19 cellular contexts compared by ENCODE assay signal in the genomic region with DNA sequence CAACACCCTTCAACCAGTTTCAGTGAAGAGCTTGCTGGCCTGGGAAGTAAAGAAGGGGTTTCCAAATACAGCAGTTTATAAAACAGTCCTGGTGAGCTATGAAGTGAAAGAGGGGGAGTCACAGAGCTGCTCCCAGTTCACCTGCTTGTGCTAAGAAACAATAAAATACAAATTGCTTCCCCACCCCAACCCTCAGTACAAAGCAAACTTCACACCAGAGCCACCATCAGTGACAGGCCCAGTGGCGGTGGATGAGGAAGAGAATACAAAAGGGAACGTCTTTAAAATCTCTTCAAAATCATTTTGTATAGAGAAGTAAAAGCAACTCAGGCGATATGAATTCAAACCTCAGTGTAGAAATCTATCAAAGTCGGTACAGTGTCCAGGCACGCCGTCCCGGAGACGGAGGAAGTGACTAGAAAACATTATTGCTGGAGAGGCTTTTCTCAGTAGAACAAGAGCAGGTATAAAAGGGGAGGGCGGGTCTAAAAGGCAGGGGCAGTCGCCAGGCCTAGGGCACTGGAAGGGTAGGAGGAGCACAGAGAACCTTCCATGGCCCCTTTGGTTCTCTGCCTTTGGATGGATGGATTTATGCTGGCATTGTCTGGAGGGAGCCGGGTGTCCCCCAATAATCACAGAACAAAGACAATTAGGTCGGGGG. TPM values are rescaled to one million over a fixed set of nuclear protein-coding genes. Genes with fewer than 3 reads are reported as not detected.
DNase-seq lines count a peak whose midpoint lies in the region; ATAC-seq, FAIRE-seq and TF ChIP-seq lines count a peak whose summit lies in the region.
"Had no signal": no experiment of that assay in that cellular context is flagged by ENCODE, and none has a peak within 500 bp of the region (broad histone marks: within the 10 kb centered on the region; RNA-seq: fewer than 3 reads in every experiment).

No MANE protein-coding gene starts in this region.

- no peak for FAIRE-seq in D721Med (lab: Jason Lieb, UNC)
- FAIRE-seq: A204.1, endothelial cell of umbilical vein, GM18507, H1 had no signal

- intact Hi-C loops in activated CD4-positive, alpha-beta memory T cell treated with anti-CD3 and anti-CD28 coated beads for 36 hours (cut with micrococcal nuclease) = no loop called here

- H3K36me3 Mint-ChIP-seq in activated CD4-positive, alpha-beta memory T cell treated with anti-CD3 and anti-CD28 coated beads, Interleukin-2, amount 10 ng/mL, durations not matched to agents 7 days and 5 days (ENCODE audit: low read depth) = peaks cover 60% of the 10 kb centered on the region
- H3K36me3 Mint-ChIP-seq in activated CD4-positive, alpha-beta memory T cell treated with anti-CD3 and anti-CD28 coated beads for 36 hours = peaks cover 20% of the 10 kb centered on the region
- H3K36me3 Mint-ChIP-seq in HFFc6 (ENCODE audit: low read depth) (peaks cover 38% of the 10 kb centered on the region), chondrocyte (ENCODE audit: low read depth) (peaks cover 17% of the 10 kb centered on the region)
- H3K36me3 Mint-ChIP-seq in natural killer cell treated with Interleukin-12 subunit alpha and Interleukin-12 subunit beta and Interleukin-15 and Interleukin-18, amount 100 ng/mL, for 72 hours = peaks cover 5% of the 10 kb centered on the region

- no peaks in the 10 kb centered on the region for H3K9me3 Mint-ChIP-seq in activated CD4-positive, alpha-beta memory T cell treated with anti-CD3 and anti-CD28 coated beads, Interleukin-2, amount 10 ng/mL, durations not matched to agents 7 days and 5 days
- H3K9me3 Mint-ChIP-seq in activated CD4-positive, alpha-beta memory T cell treated with anti-CD3 and anti-CD28 coated beads for 36 hours = no peaks in the 10 kb centered on the region
- H3K9me3 Mint-ChIP-seq in HFFc6 = no peaks in the 10 kb centered on the region
- no peaks in the 10 kb centered on the region for H3K9me3 Mint-ChIP-seq in chondrocyte (ENCODE audit: low read depth)
- no peaks in the 10 kb centered on the region for H3K9me3 Mint-ChIP-seq in natural killer cell treated with Interleukin-12 subunit alpha and Interleukin-12 subunit beta and Interleukin-15 and Interleukin-18, amount 100 ng/mL, for 72 hours

- TF ChIP-seq CTCF in HFFc6 (IDR thresholded peaks at IDR 0.05) = no peak
- no peak for TF ChIP-seq CTCF in chondrocyte (IDR thresholded peaks at IDR 0.05)
- TF ChIP-seq CTCF in D721Med (IDR thresholded peaks at IDR 0.05; ENCODE audit: insufficient read depth, missing control alignments) = no peak

- H3K4me3 Mint-ChIP-seq in activated CD4-positive, alpha-beta memory T cell treated with anti-CD3 and anti-CD28 coated beads, Interleukin-2, amount 10 ng/mL, durations not matched to agents 7 days and 5 days = no peak overlapping the region
- H3K4me3 Mint-ChIP-seq in activated CD4-positive, alpha-beta memory T cell treated with anti-CD3 and anti-CD28 coated beads for 36 hours = no peak overlapping the region
- H3K4me3 Mint-ChIP-seq in HFFc6 (peak overlapping the region; percentile 23; the same call in 1 of the 2 replicates), chondrocyte (ENCODE audit: unreplicated experiment) (no peak overlapping the region)
- H3K4me3 Mint-ChIP-seq in natural killer cell treated with Interleukin-12 subunit alpha and Interleukin-12 subunit beta and Interleukin-15 and Interleukin-18, amount 100 ng/mL, for 72 hours = no peak overlapping the region
- H3K4me3 Mint-ChIP-seq: neural progenitor cell had no signal

- POLR2A ChIA-PET in activated CD4-positive, alpha-beta memory T cell treated with anti-CD3 and anti-CD28 coated beads, Interleukin-2, amount 10 ng/mL, durations not matched to agents 7 days and 5 days (lab: Charles Lee) = interaction anchor here (0.9 to 2.6 kb wide), 5 partner anchors 9 to 80 kb away, joined by 3 to 13 read pairs (median 5); partner anchors contain the start of genes RNU4-2 and RPLP0
- POLR2A ChIA-PET in activated CD4-positive, alpha-beta memory T cell treated with anti-CD3 and anti-CD28 coated beads for 36 hours (lab: Charles Lee) = interaction anchor here (1.4 to 1.5 kb wide), 2 partner anchors 10 to 80 kb away, joined by 4 to 5 read pairs; partner anchors contain the start of genes RNU4-2 and RPLP0

- no peak for ATAC-seq in natural killer cell treated with Interleukin-12 subunit alpha and Interleukin-12 subunit beta and Interleukin-15 and Interleukin-18, amount 100 ng/mL, for 72 hours

- CTCF ChIA-PET in activated CD4-positive, alpha-beta memory T cell treated with anti-CD3 and anti-CD28 coated beads, Interleukin-2, amount 10 ng/mL, durations not matched to agents 7 days and 5 days (lab: Charles Lee) = interaction anchor here (1.6 to 1.7 kb wide), 2 partner anchors 10 to 16 kb away, joined by 4 to 7 read pairs; partner anchors contain the start of gene RPLP0
- CTCF ChIA-PET in activated CD4-positive, alpha-beta memory T cell treated with anti-CD3 and anti-CD28 coated beads for 36 hours (lab: Charles Lee) = interaction anchor here (0.6 to 3.3 kb wide), 2 partner anchors 17 to 54 kb away, joined by 3 to 10 read pairs; partner anchors contain the start of gene PXN

- H3K4me1 Mint-ChIP-seq in activated CD4-positive, alpha-beta memory T cell treated with anti-CD3 and anti-CD28 coated beads, Interleukin-2, amount 10 ng/mL, durations not matched to agents 7 days and 5 days = no peaks in the 10 kb centered on the region
- H3K4me1 Mint-ChIP-seq in activated CD4-positive, alpha-beta memory T cell treated with anti-CD3 and anti-CD28 coated beads for 36 hours (ENCODE audit: low read depth) = no peaks in the 10 kb centered on the region
- no peaks in the 10 kb centered on the region for H3K4me1 Mint-ChIP-seq in HFFc6 (ENCODE audit: low read depth)
- no peaks in the 10 kb centered on the region for H3K4me1 Mint-ChIP-seq in chondrocyte (ENCODE audit: low read depth)
- peaks cover 0 to 4% of the 10 kb centered on the region in 2 donors for H3K4me1 Mint-ChIP-seq in natural killer cell treated with Interleukin-12 subunit alpha and Interleukin-12 subunit beta and Interleukin-15 and Interleukin-18, amount 100 ng/mL, for 72 hours (ENCODE audit: low read depth in 2 of 2)

- H3K27ac Mint-ChIP-seq in activated CD4-positive, alpha-beta memory T cell treated with anti-CD3 and anti-CD28 coated beads, Interleukin-2, amount 10 ng/mL, durations not matched to agents 7 days and 5 days = peak overlapping the region; percentile 58
- H3K27ac Mint-ChIP-seq in activated CD4-positive, alpha-beta memory T cell treated with anti-CD3 and anti-CD28 coated beads for 36 hours = no peak overlapping the region
- H3K27ac Mint-ChIP-seq in HFFc6 (peak overlapping the region; percentile 35; the same call in 1 of the 2 replicates), chondrocyte (ENCODE audit: unreplicated experiment) (peak overlapping the region; percentile 58)
- peak overlapping the region; percentile 16 to 53 for H3K27ac Mint-ChIP-seq in natural killer cell treated with Interleukin-12 subunit alpha and Interleukin-12 subunit beta and Interleukin-15 and Interleukin-18, amount 100 ng/mL, for 72 hours
- H3K27ac Mint-ChIP-seq: neural progenitor cell had no signal

- no peak for DNase-seq in activated CD4-positive, alpha-beta memory T cell treated with anti-CD3 and anti-CD28 coated beads, Interleukin-2, amount 10 ng/mL, durations not matched to agents 7 days and 5 days
- DNase-seq in activated CD4-positive, alpha-beta memory T cell treated with anti-CD3 and anti-CD28 coated beads for 36 hours = no peak
- no peak for DNase-seq in HFFc6
- no peak for DNase-seq in chondrocyte (ENCODE audit: low spot score)
- DNase-seq in natural killer cell treated with Interleukin-12 subunit alpha and Interleukin-12 subunit beta and Interleukin-15 and Interleukin-18, amount 100 ng/mL, for 72 hours (ENCODE audit: low spot score) = no peak
- DNase-seq in AG08395 (ENCODE audit: low spot score) = no peak
- no peak for DNase-seq in Ammon's horn (ENCODE audit: low spot score)
- DNase-seq in D721Med (ENCODE audit: insufficient read length, low spot score) = no peak
- DNase-seq: activated CD4-positive, alpha-beta T cell treated with anti-CD3 and anti-CD28 coated beads, Interleukin-2, amount 50 U/mL, for 48 hours; DND-41; foreskin fibroblast; mesendoderm; NCI-H2029 treated with DMSO at 0.1 percent for 48 hours; SW 1271 had no signal

- H3K27me3 Mint-ChIP-seq in activated CD4-positive, alpha-beta memory T cell treated with anti-CD3 and anti-CD28 coated beads, Interleukin-2, amount 10 ng/mL, durations not matched to agents 7 days and 5 days = no peaks in the 10 kb centered on the region
- no peaks in the 10 kb centered on the region for H3K27me3 Mint-ChIP-seq in activated CD4-positive, alpha-beta memory T cell treated with anti-CD3 and anti-CD28 coated beads for 36 hours
- peaks cover 25% of the 10 kb centered on the region for H3K27me3 Mint-ChIP-seq in HFFc6 (ENCODE audit: insufficient read depth)
- H3K27me3 Mint-ChIP-seq in chondrocyte (ENCODE audit: low read depth) = no peaks in the 10 kb centered on the region
- no peaks in the 10 kb centered on the region for H3K27me3 Mint-ChIP-seq in natural killer cell treated with Interleukin-12 subunit alpha and Interleukin-12 subunit beta and Interleukin-15 and Interleukin-18, amount 100 ng/mL, for 72 hours

RNA-seq across cellular contexts. Expression of gene RPLP0, which starts 10.5 kb away (rescaled TPM):
- total RNA-seq in activated CD4-positive, alpha-beta memory T cell treated with anti-CD3 and anti-CD28 coated beads, Interleukin-2, amount 10 ng/mL, durations not matched to agents 7 days and 5 days = 1,000 to 10,000 TPM; 1,823 to 1,853 TPM
- total RNA-seq in activated CD4-positive, alpha-beta memory T cell treated with anti-CD3 and anti-CD28 coated beads for 36 hours = 1,000 to 10,000 TPM; 4,273 to 4,368 TPM
- total RNA-seq in HFFc6 (2021; fragmentation: NEBNext Ultra II Directional; extraction: Animal tissue kit (Norgen Biotek cat#: 25700)) = 1,000 to 10,000 TPM; 2,131 to 2,494 (median 2,241) TPM
- 1,691 to 2,186 TPM (median 1,706 TPM) in 3 replicates for total RNA-seq in chondrocyte
- 1,000 to 10,000 TPM; 1,757 to 2,186 TPM for total RNA-seq in natural killer cell treated with Interleukin-12 subunit alpha and Interleukin-12 subunit beta and Interleukin-15 and Interleukin-18, amount 100 ng/mL, for 72 hours

RNA-seq across cellular contexts. Expression of gene GCN1, which starts 16.9 kb away (rescaled TPM):
- 10 to 100 TPM; 86.0 to 94.3 TPM for total RNA-seq in activated CD4-positive, alpha-beta memory T cell treated with anti-CD3 and anti-CD28 coated beads, Interleukin-2, amount 10 ng/mL, durations not matched to agents 7 days and 5 days
- 100 to 1,000 TPM; 121 TPM for total RNA-seq in activated CD4-positive, alpha-beta memory T cell treated with anti-CD3 and anti-CD28 coated beads for 36 hours
- 100 to 1,000 TPM in 1 of 6 experiments, 10 to 100 TPM in 5; 76.5 to 102 (median 83.1) TPM for total RNA-seq in HFFc6 (2021; fragmentation: NEBNext Ultra II Directional; extraction: Animal tissue kit (Norgen Biotek cat#: 25700))
- 92.3 to 137 TPM (median 97.5 TPM) in 3 replicates for total RNA-seq in chondrocyte
- total RNA-seq in natural killer cell treated with Interleukin-12 subunit alpha and Interleukin-12 subunit beta and Interleukin-15 and Interleukin-18, amount 100 ng/mL, for 72 hours = 100 to 1,000 TPM; 126 to 311 TPM

RNA-seq across cellular contexts. Expression of gene PXN, which starts 54.2 kb away (rescaled TPM):
- total RNA-seq in activated CD4-positive, alpha-beta memory T cell treated with anti-CD3 and anti-CD28 coated beads, Interleukin-2, amount 10 ng/mL, durations not matched to agents 7 days and 5 days = 100 to 1,000 TPM; 271 to 274 TPM
- 10 to 100 TPM; 74.0 to 75.0 TPM for total RNA-seq in activated CD4-positive, alpha-beta memory T cell treated with anti-CD3 and anti-CD28 coated beads for 36 hours
- 100 to 1,000 TPM; 219 to 290 (median 253) TPM for total RNA-seq in HFFc6 (2021; fragmentation: NEBNext Ultra II Directional; extraction: Animal tissue kit (Norgen Biotek cat#: 25700))
- total RNA-seq in chondrocyte = 68.1 to 79.5 TPM (median 70.5 TPM) in 3 replicates
- 100 to 1,000 TPM; 133 to 160 TPM for total RNA-seq in natural killer cell treated with Interleukin-12 subunit alpha and Interleukin-12 subunit beta and Interleukin-15 and Interleukin-18, amount 100 ng/mL, for 72 hours
